10 cellular contexts compared by ENCODE assay signal in genomic region chrX:70508296-70508911, GRCh38.
DNase-seq lines count a peak whose midpoint lies in the region; ATAC-seq and TF ChIP-seq lines count a peak whose summit lies in the region.
"Had no signal": no experiment of that assay in that cellular context is flagged by ENCODE, and none has a peak within 500 bp of the region (broad histone marks: within the 10 kb centered on the region; RNA-seq: fewer than 3 reads in every experiment).

No MANE protein-coding gene starts in this region.

- no peaks in the 10 kb centered on the region for H3K9me3 Mint-ChIP-seq in activated naive CD4-positive, alpha-beta T cell treated with anti-CD3 and anti-CD28 coated beads, Interleukin-2, amount 10 ng/mL, durations not matched to agents 7 days and 5 days
- H3K9me3 Mint-ChIP-seq in activated T-helper 1 cell treated with anti-CD3 and anti-CD28 coated beads, Interleukin-12 subunit alpha, Interleukin-12 subunit beta, Interleukin-2, Interleukin-4 antibody, amounts not matched to agents 30 ng/mL and 10 ng/mL and 1 ng/mL, durations not matched to agents 14 hours and 24 hours and 36 hours = peaks cover 3% of the 10 kb centered on the region
- no peaks in the 10 kb centered on the region for H3K9me3 Mint-ChIP-seq in CD4-positive, alpha-beta T cell
- H3K9me3 Mint-ChIP-seq: activated naive CD4-positive, alpha-beta T cell treated with anti-CD3 and anti-CD28 coated beads, Interleukin-2, amount 50 U/mL, for 24 hours had no signal

- no peaks in the 10 kb centered on the region for H3K36me3 ChIP-seq in lower lobe of right lung

- peak; percentile 54 for ATAC-seq in stimulated activated naive CD8-positive, alpha-beta T cell treated with anti-CD3 and anti-CD28 coated beads, Interleukin-15, Interleukin-2, amounts not matched to agents 100 U/mL and 50 U/mL, for 24 hours
- ATAC-seq in lower lobe of right lung = no peak
- no peak for ATAC-seq in CD4-positive, alpha-beta T cell (ENCODE audit: poor library complexity)

- H3K27ac ChIP-seq in lower lobe of right lung = no peak overlapping the region
- no peak overlapping the region for H3K27ac ChIP-seq in CD4-positive, alpha-beta T cell (ENCODE audit: low read depth, low read length)

- H3K4me1 Mint-ChIP-seq in activated naive CD4-positive, alpha-beta T cell treated with anti-CD3 and anti-CD28 coated beads, Interleukin-2, amount 10 ng/mL, durations not matched to agents 7 days and 5 days = peaks cover 35% of the 10 kb centered on the region
- H3K4me1 Mint-ChIP-seq in activated T-helper 1 cell treated with anti-CD3 and anti-CD28 coated beads, Interleukin-12 subunit alpha, Interleukin-12 subunit beta, Interleukin-2, Interleukin-4 antibody, amounts not matched to agents 30 ng/mL and 10 ng/mL and 1 ng/mL, durations not matched to agents 14 hours and 24 hours and 36 hours (ENCODE audit: low read depth) = peaks cover 51% of the 10 kb centered on the region
- peaks cover 10% of the 10 kb centered on the region for H3K4me1 Mint-ChIP-seq in CD4-positive, alpha-beta T cell (ENCODE audit: low read depth)
- H3K4me1 Mint-ChIP-seq: activated naive CD4-positive, alpha-beta T cell treated with anti-CD3 and anti-CD28 coated beads, Interleukin-2, amount 50 U/mL, for 24 hours had no signal

- H3K4me3 ChIP-seq in lower lobe of right lung = no peak overlapping the region

- no peaks in the 10 kb centered on the region for H3K4me1 ChIP-seq in lower lobe of right lung

- CTCF ChIA-PET in activated naive CD4-positive, alpha-beta T cell treated with anti-CD3 and anti-CD28 coated beads, Interleukin-2, amount 10 ng/mL, durations not matched to agents 7 days and 5 days (lab: Charles Lee) = interaction anchor here (0.8 kb wide), 1 partner anchor 45 kb away, joined by 3 read pairs; no protein-coding TSS in a partner anchor
- CTCF ChIA-PET in CD4-positive, alpha-beta T cell (lab: Charles Lee) = no interaction called here

- peak; percentile 19 for DNase-seq in activated naive CD4-positive, alpha-beta T cell treated with anti-CD3 and anti-CD28 coated beads, Interleukin-2, amount 10 ng/mL, durations not matched to agents 7 days and 5 days
- DNase-seq in activated naive CD4-positive, alpha-beta T cell treated with Interleukin-2 at 50 U/mL for 16 hours = no peak
- DNase-seq in M059J (ENCODE audit: low read depth) (peak; percentile 5), SKM-1 (lab: John Stamatoyannopoulos, UW; ENCODE audit: unreplicated experiment) (no peak), lower lobe of right lung (no peak)
- no peak for DNase-seq in activated T-helper 1 cell treated with anti-CD3 and anti-CD28 coated beads, Interleukin-12 subunit alpha, Interleukin-12 subunit beta, Interleukin-2, Interleukin-4 antibody, amounts not matched to agents 30 ng/mL and 10 ng/mL and 1 ng/mL, durations not matched to agents 14 hours and 24 hours and 36 hours (ENCODE audit: low spot score)
- peak; percentile 12 for DNase-seq in stimulated activated naive CD8-positive, alpha-beta T cell treated with anti-CD3 and anti-CD28 coated beads, Interleukin-15, Interleukin-2, amounts not matched to agents 100 U/mL and 50 U/mL, for 24 hours
- DNase-seq in CD4-positive, alpha-beta T cell = no peak

- H3K27ac Mint-ChIP-seq in activated naive CD4-positive, alpha-beta T cell treated with anti-CD3 and anti-CD28 coated beads, Interleukin-2, amount 10 ng/mL, durations not matched to agents 7 days and 5 days = no peak overlapping the region
- H3K27ac Mint-ChIP-seq in activated T-helper 1 cell treated with anti-CD3 and anti-CD28 coated beads, Interleukin-12 subunit alpha, Interleukin-12 subunit beta, Interleukin-2, Interleukin-4 antibody, amounts not matched to agents 30 ng/mL and 10 ng/mL and 1 ng/mL, durations not matched to agents 14 hours and 24 hours and 36 hours = peak overlapping the region; percentile 82
- H3K27ac Mint-ChIP-seq in CD4-positive, alpha-beta T cell = no peak overlapping the region
- H3K27ac Mint-ChIP-seq: activated naive CD4-positive, alpha-beta T cell treated with anti-CD3 and anti-CD28 coated beads, Interleukin-2, amount 50 U/mL, for 24 hours; IgD-negative memory B cell had no signal

- no peaks in the 10 kb centered on the region for H3K9me3 ChIP-seq in lower lobe of right lung
- H3K9me3 ChIP-seq in CD4-positive, alpha-beta T cell (ENCODE audit: control insufficient read depth, low read length) = no peaks in the 10 kb centered on the region

- no peaks in the 10 kb centered on the region for H3K36me3 Mint-ChIP-seq in activated naive CD4-positive, alpha-beta T cell treated with anti-CD3 and anti-CD28 coated beads, Interleukin-2, amount 10 ng/mL, durations not matched to agents 7 days and 5 days
- peaks cover 11% of the 10 kb centered on the region for H3K36me3 Mint-ChIP-seq in activated T-helper 1 cell treated with anti-CD3 and anti-CD28 coated beads, Interleukin-12 subunit alpha, Interleukin-12 subunit beta, Interleukin-2, Interleukin-4 antibody, amounts not matched to agents 30 ng/mL and 10 ng/mL and 1 ng/mL, durations not matched to agents 14 hours and 24 hours and 36 hours (ENCODE audit: low read depth)
- H3K36me3 Mint-ChIP-seq in CD4-positive, alpha-beta T cell (ENCODE audit: low read depth) = no peaks in the 10 kb centered on the region
- H3K36me3 Mint-ChIP-seq: activated naive CD4-positive, alpha-beta T cell treated with anti-CD3 and anti-CD28 coated beads, Interleukin-2, amount 50 U/mL, for 24 hours had no signal

- intact Hi-C loops in activated T-helper 1 cell treated with anti-CD3 and anti-CD28 coated beads, Interleukin-12 subunit alpha, Interleukin-12 subunit beta, Interleukin-2, Interleukin-4 antibody, amounts not matched to agents 30 ng/mL and 10 ng/mL and 1 ng/mL, durations not matched to agents 14 hours and 24 hours and 36 hours (cut with micrococcal nuclease) = loop anchor here (1.0 to 10.0 kb wide), 4 partner anchors 46 to 164 kb away; no protein-coding TSS in a partner anchor
- intact Hi-C loops in lower lobe of right lung (cut with DNase I) = no loop called here
- intact Hi-C loops in CD4-positive, alpha-beta T cell (cut with DNase I, micrococcal nuclease) = no loop called here

- H3K27me3 Mint-ChIP-seq in activated naive CD4-positive, alpha-beta T cell treated with anti-CD3 and anti-CD28 coated beads, Interleukin-2, amount 10 ng/mL, durations not matched to agents 7 days and 5 days = no peaks in the 10 kb centered on the region
- H3K27me3 Mint-ChIP-seq in activated T-helper 1 cell treated with anti-CD3 and anti-CD28 coated beads, Interleukin-12 subunit alpha, Interleukin-12 subunit beta, Interleukin-2, Interleukin-4 antibody, amounts not matched to agents 30 ng/mL and 10 ng/mL and 1 ng/mL, durations not matched to agents 14 hours and 24 hours and 36 hours (ENCODE audit: insufficient read depth) = no peaks in the 10 kb centered on the region
- H3K27me3 Mint-ChIP-seq in CD4-positive, alpha-beta T cell = no peaks in the 10 kb centered on the region
- H3K27me3 Mint-ChIP-seq: activated naive CD4-positive, alpha-beta T cell treated with anti-CD3 and anti-CD28 coated beads, Interleukin-2, amount 50 U/mL, for 24 hours had no signal

- POLR2A ChIA-PET in CD4-positive, alpha-beta T cell (lab: Charles Lee) = interaction anchor here (0.6 kb wide), 1 partner anchor 597 kb away, joined by 3 read pairs; no protein-coding TSS in a partner anchor

- no peak for TF ChIP-seq CTCF in lower lobe of right lung (IDR thresholded peaks at IDR 0.05)
- TF ChIP-seq CTCF in CD4-positive, alpha-beta T cell (IDR thresholded peaks at IDR 0.05) = no peak

- no peaks in the 10 kb centered on the region for H3K27me3 ChIP-seq in lower lobe of right lung (ENCODE audit: low read depth)
- no peaks in the 10 kb centered on the region for H3K27me3 ChIP-seq in CD4-positive, alpha-beta T cell (ENCODE audit: control insufficient read depth, insufficient read depth, low read length)

- no peak overlapping the region for H3K4me3 Mint-ChIP-seq in activated naive CD4-positive, alpha-beta T cell treated with anti-CD3 and anti-CD28 coated beads, Interleukin-2, amount 10 ng/mL, durations not matched to agents 7 days and 5 days
- peak overlapping the region; percentile 20 for H3K4me3 Mint-ChIP-seq in activated T-helper 1 cell treated with anti-CD3 and anti-CD28 coated beads, Interleukin-12 subunit alpha, Interleukin-12 subunit beta, Interleukin-2, Interleukin-4 antibody, amounts not matched to agents 30 ng/mL and 10 ng/mL and 1 ng/mL, durations not matched to agents 14 hours and 24 hours and 36 hours
- H3K4me3 Mint-ChIP-seq in CD4-positive, alpha-beta T cell = no peak overlapping the region
- H3K4me3 Mint-ChIP-seq: activated naive CD4-positive, alpha-beta T cell treated with anti-CD3 and anti-CD28 coated beads, Interleukin-2, amount 50 U/mL, for 24 hours; IgD-negative memory B cell had no signal

Comparison
In these comparisons a context has a peak if more than half of its experiments do, and no peak if none do; other contexts are left out.
1. DNase-seq: peak in activated naive CD4-positive, alpha-beta T cell treated with anti-CD3 and anti-CD28 coated beads, Interleukin-2, amount 10 ng/mL, durations not matched to agents 7 days and 5 days (single experiment), M059J (single experiment) and stimulated activated naive CD8-positive, alpha-beta T cell treated with anti-CD3 and anti-CD28 coated beads, Interleukin-15, Interleukin-2, amounts not matched to agents 100 U/mL and 50 U/mL, for 24 hours (single experiment); none in activated naive CD4-positive, alpha-beta T cell treated with Interleukin-2 at 50 U/mL for 16 hours (single experiment), activated T-helper 1 cell treated with anti-CD3 and anti-CD28 coated beads, Interleukin-12 subunit alpha, Interleukin-12 subunit beta, Interleukin-2, Interleukin-4 antibody, amounts not matched to agents 30 ng/mL and 10 ng/mL and 1 ng/mL, durations not matched to agents 14 hours and 24 hours and 36 hours (single experiment), SKM-1 (single experiment), lower lobe of right lung (single experiment) and CD4-positive, alpha-beta T cell (0 of 10).